In the genomic region with DNA sequence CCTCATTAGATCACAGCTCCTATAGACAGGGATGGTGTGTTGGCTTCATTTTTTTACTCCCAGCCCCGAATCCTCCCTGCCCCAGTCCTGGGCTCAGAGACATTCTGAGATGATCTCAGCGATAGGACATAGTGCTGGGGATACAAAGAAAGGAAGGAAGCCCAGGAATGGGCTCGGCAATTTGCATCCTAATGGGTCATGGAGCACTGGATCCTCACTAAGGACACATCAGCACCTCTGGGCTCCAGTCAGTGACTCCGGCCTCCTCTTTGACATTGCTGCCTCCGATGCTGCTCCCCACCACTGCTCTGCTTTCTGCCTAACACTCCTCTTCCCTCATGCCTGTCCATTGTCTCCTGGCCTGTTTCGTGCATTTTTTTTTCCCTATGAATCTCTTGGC, we compare ENCODE assay signal across 17 cellular contexts.
DNase-seq lines count a peak whose midpoint lies in the region; ATAC-seq, FAIRE-seq and TF ChIP-seq lines count a peak whose summit lies in the region.
"Had no signal": no experiment of that assay in that cellular context is flagged by ENCODE, and none has a peak within 500 bp of the region (broad histone marks: within the 10 kb centered on the region; RNA-seq: fewer than 3 reads in every experiment).

No MANE protein-coding gene starts in this region.

- H3K27ac ChIP-seq in H9 (ENCODE audit: insufficient read length, low read depth, low read length) (no peak overlapping the region), H1 (ENCODE audit: low read depth, low read length) (no peak overlapping the region)
- H3K27ac ChIP-seq: C4-2B had no signal

- no peak overlapping the region; a peak in 1 of 5 replicates for H3K4me3 Mint-ChIP-seq in H9
- H3K4me3 Mint-ChIP-seq: CD4-positive, alpha-beta memory T cell; IgD-negative memory B cell had no signal

- H3K18ac ChIP-seq in H9 (ENCODE audit: insufficient read length, low read depth, low read length) (peak overlapping the region; percentile 42), H1 (ENCODE audit: extremely low read depth, low read length) (no peak overlapping the region; the same call in 1 of the 2 replicates)

- no peak for TF ChIP-seq POLR2A in H1 (IDR thresholded peaks at IDR 0.05; ENCODE audit: control extremely low read depth in 1 of 2, low read depth in 2 of 2, low read length in 2 of 2)

- FAIRE-seq in H1 (lab: Jason Lieb, UNC) = no peak
- FAIRE-seq: A204.1, G401.6, GM12891, H54 had no signal

- H3K14ac ChIP-seq in H9 (ENCODE audit: insufficient read depth, low read length) (peak overlapping the region; percentile 73; the same call in 1 of the 2 replicates), H1 (ENCODE audit: insufficient read length) (no peak overlapping the region)

- peak; percentile 23 for ATAC-seq in sciatic nerve
- ATAC-seq in GM19452 (IDR thresholded peaks at IDR 0.05; ENCODE audit: unreplicated experiment) = no peak

- H3K4me3 ChIP-seq in H1 (ENCODE audit: extremely low read depth in 1 of 4, insufficient read depth in 2 of 4, low read depth in 3 of 4, low read length in 4 of 4) = no peak overlapping the region

- H3K79me1 ChIP-seq in H9 (ENCODE audit: insufficient read depth, low read depth, low read length, poor library complexity, severe bottlenecking) = no peaks in the 10 kb centered on the region
- no peaks in the 10 kb centered on the region for H3K79me1 ChIP-seq in H1 (ENCODE audit: low read depth, low read length)

- H2BK12ac ChIP-seq in H9 (ENCODE audit: insufficient read length, low read depth, low read length) (no peak overlapping the region), H1 (ENCODE audit: low read depth, low read length) (peak overlapping the region; percentile 3; the same call in 1 of the 2 replicates)

- intact Hi-C loops in sciatic nerve (cut with DNase I) = no loop called here

- H2AK5ac ChIP-seq in H9 (ENCODE audit: insufficient read length, low read length) (no peak overlapping the region), H1 (ENCODE audit: low read depth, low read length) (peak overlapping the region; percentile 69; the same call in 1 of the 2 replicates)

- H3K4me2 ChIP-seq in H9 (ENCODE audit: insufficient read depth, insufficient read length, low read length) (no peak overlapping the region), H1 (ENCODE audit: insufficient read depth in 1 of 2, low read depth in 2 of 2, low read length in 2 of 2) (no peak overlapping the region)

- no peak overlapping the region for H3K56ac ChIP-seq in H9 (ENCODE audit: insufficient read length, low read depth, low read length)
- H3K56ac ChIP-seq in H1 (replicated peaks; ENCODE audit: insufficient read length, low read depth, low read length) = no peak overlapping the region

- H3K23me2 ChIP-seq in H9 (ENCODE audit: insufficient read length, low read depth, low read length, poor library complexity, severe bottlenecking) (no peaks in the 10 kb centered on the region), H1 (ENCODE audit: low read depth, low read length) (no peaks in the 10 kb centered on the region)

- H3K27me3 ChIP-seq in H9 (ENCODE audit: insufficient read depth, low read length) = no peaks in the 10 kb centered on the region
- no peaks in the 10 kb centered on the region for H3K27me3 ChIP-seq in H1 (replicated peaks in 1 of 4; ENCODE audit: control insufficient read depth in 3 of 4, extremely low read depth in 1 of 4, insufficient read depth in 3 of 4, low read length in 3 of 4)
- H3K27me3 ChIP-seq: BE2C had no signal

- H4K91ac ChIP-seq in H9 (ENCODE audit: insufficient read length, low read depth, low read length) = no peak overlapping the region
- peak overlapping the region; percentile 29 for H4K91ac ChIP-seq in H1 (replicated peaks; ENCODE audit: insufficient read length, low read length)

- no peaks in the 10 kb centered on the region for H3K9me3 Mint-ChIP-seq in H9
- H3K9me3 Mint-ChIP-seq: CD4-positive, alpha-beta memory T cell had no signal

- WGBS in H9 (ENCODE audit: extremely low coverage, insufficient read length, low lambda C conversion rate) = no CpG with 5 or more reads among the region's 6 CpGs
- 48% methylated on average over 6 of the region's 6 CpGs; no CpG with 5 or more reads in 1 of the 2 experiments for WGBS in H1 (ENCODE audit: extremely low coverage in 1 of 2, insufficient coverage in 1 of 2, insufficient read length in 1 of 2, insufficient replicate concordance in 2 of 2, low coverage in 1 of 2, low lambda C conversion rate in 2 of 2, missing lambda C conversion rate in 1 of 2), 2 experiments

- no peak overlapping the region for H4K5ac ChIP-seq in H9 (ENCODE audit: insufficient read length, low read depth, low read length)
- no peak overlapping the region for H4K5ac ChIP-seq in H1 (ENCODE audit: insufficient read length, low read depth, low read length)

- H3T11ph ChIP-seq in H9 (ENCODE audit: low read length) = no peak overlapping the region

- no peaks in the 10 kb centered on the region for H3K27me3 Mint-ChIP-seq in H9 (ENCODE audit: low read depth)
- H3K27me3 Mint-ChIP-seq: CD4-positive, alpha-beta memory T cell had no signal

- no peaks in the 10 kb centered on the region for H3K79me2 ChIP-seq in H9 (ENCODE audit: insufficient read depth, low read length)
- no peaks in the 10 kb centered on the region for H3K79me2 ChIP-seq in H1 (ENCODE audit: control insufficient read depth in 1 of 2, insufficient read depth in 2 of 2, low read length in 2 of 2)

- H3K4ac ChIP-seq in H9 (ENCODE audit: low read depth, low read length) (no peak overlapping the region), H1 (replicated peaks; ENCODE audit: insufficient read length, low read depth, low read length) (no peak overlapping the region)

- H3K23ac ChIP-seq in H9 (ENCODE audit: insufficient read length, low read depth, low read length) (no peak overlapping the region), H1 (ENCODE audit: insufficient read length) (no peak overlapping the region)

- TF ChIP-seq RAD21 in H1 (IDR thresholded peaks at IDR 0.05 in 1 of 2, conservative IDR thresholded peaks at IDR 0.05 in 1 of 2; ENCODE audit: low read depth in 2 of 2, low read length in 2 of 2) = no peak

- no peak overlapping the region for H4K8ac ChIP-seq in H9 (replicated peaks; ENCODE audit: insufficient read length, low read depth, low read length)
- no peak overlapping the region for H4K8ac ChIP-seq in H1 (ENCODE audit: extremely low read depth, insufficient read depth, low read length)

- H2BK20ac ChIP-seq in H9 (ENCODE audit: low read depth, low read length, poor library complexity, severe bottlenecking) = no peak overlapping the region
- no peak overlapping the region for H2BK20ac ChIP-seq in H1 (ENCODE audit: low read length)

- H4K20me1 ChIP-seq in H9 (ENCODE audit: control insufficient read depth, insufficient read depth, insufficient read length) (no peaks in the 10 kb centered on the region), H1 (replicated peaks in 1 of 2; ENCODE audit: control insufficient read depth in 1 of 2, insufficient read depth in 2 of 2, low read length in 2 of 2) (no peaks in the 10 kb centered on the region)

- no peak for TF ChIP-seq CTCF in H9 (conservative IDR thresholded peaks at IDR 0.05)
- TF ChIP-seq CTCF in H1 (IDR thresholded peaks at IDR 0.05; ENCODE audit: control extremely low read depth in 1 of 3, insufficient read depth in 1 of 3, low read depth in 1 of 3, low read length in 3 of 3) = no peak

- POLR2A ChIA-PET in H1 (lab: Charles Lee; ENCODE audit: partially characterized antibody) = no interaction called here

- H2AFZ ChIP-seq in H9 (ENCODE audit: low read length) = no peak overlapping the region
- no peak overlapping the region for H2AFZ ChIP-seq in H1 (ENCODE audit: low read length)

- H3K9ac ChIP-seq in H9 (ENCODE audit: extremely low read depth, insufficient read length, low read length) (no peak overlapping the region), H1 (replicated peaks in 1 of 4; ENCODE audit: extremely low read depth in 1 of 4, low read depth in 3 of 4, low read length in 3 of 4) (no peak overlapping the region)

- H3K9me3 ChIP-seq in H9 (ENCODE audit: control insufficient read depth, low read depth, low read length) (no peaks in the 10 kb centered on the region), H1 (ENCODE audit: insufficient read depth in 2 of 2, low read depth in 1 of 2, low read length in 1 of 2) (no peaks in the 10 kb centered on the region)
- H3K9me3 ChIP-seq: BE2C had no signal

- no peak overlapping the region for H2BK120ac ChIP-seq in H9 (ENCODE audit: low read depth, low read length, poor library complexity, severe bottlenecking)
- H2BK120ac ChIP-seq in H1 (replicated peaks; ENCODE audit: low read depth, low read length) = no peak overlapping the region

- H2BK15ac ChIP-seq in H9 (ENCODE audit: low read depth, low read length) = no peak overlapping the region
- H2BK15ac ChIP-seq in H1 (ENCODE audit: low read length) = no peak overlapping the region

- DNase-seq in H9 (peak; percentile 54), H1 (ENCODE audit: low read depth in 1 of 2, low spot score in 2 of 2) (no peak), iPS-NIHi7 (ENCODE audit: extremely low spot score) (peak; percentile 22), sciatic nerve (ENCODE audit: low spot score) (no peak), RKO (ENCODE audit: low spot score) (no peak), MV-4-11 (lab: John Stamatoyannopoulos, UW) (no peak)
- DNase-seq: BE2C; CD4-positive, alpha-beta memory T cell; DMS79; KG1 had no signal

- peaks cover 30% of the 10 kb centered on the region for H3K4me1 ChIP-seq in H9 (ENCODE audit: insufficient read depth, low read length)
- H3K4me1 ChIP-seq in H1 (replicated peaks in 1 of 4; ENCODE audit: control insufficient read depth in 3 of 4, insufficient read depth in 4 of 4, low read length in 3 of 4) = peaks cover 2 to 19% (median 15%) of the 10 kb centered on the region in 4 experiments; a peak in 6 of 7 replicates
- H3K4me1 ChIP-seq: BE2C had no signal

- CTCF ChIA-PET in H1 (lab: Charles Lee; ENCODE audit: partially characterized antibody) = interaction anchor here (0.6 to 1.7 kb wide), 4 partner anchors 10 to 150 kb away, joined by 3 to 4 read pairs (median 3); no protein-coding TSS in a partner anchor

- no peak for TF ChIP-seq EP300 in H1 (IDR thresholded peaks at IDR 0.05; ENCODE audit: borderline replicate concordance in 1 of 2, low read depth in 2 of 2, low read length in 2 of 2)

- H3K27ac Mint-ChIP-seq in H9 = peak overlapping the region; percentile 69 to 92 (median 83); a peak in 6 of 7 replicates
- H3K27ac Mint-ChIP-seq: CD4-positive, alpha-beta memory T cell; IgD-negative memory B cell had no signal

- H3K36me3 ChIP-seq in H1 (ENCODE audit: control insufficient read depth in 2 of 4, insufficient read depth in 4 of 4, low read length in 3 of 4) = no peaks in the 10 kb centered on the region
- H3K36me3 ChIP-seq: BE2C had no signal

- no peaks in the 10 kb centered on the region; a peak in 1 of 7 replicates for H3K36me3 Mint-ChIP-seq in H9 (ENCODE audit: insufficient read depth in 1 of 3, low read depth in 3 of 3)
- H3K36me3 Mint-ChIP-seq: CD4-positive, alpha-beta memory T cell; IgD-negative memory B cell had no signal

- peaks cover 69 to 70% of the 10 kb centered on the region in 2 experiments for H3K4me1 Mint-ChIP-seq in H9
- H3K4me1 Mint-ChIP-seq: CD4-positive, alpha-beta memory T cell; IgD-negative memory B cell had no signal

- peak overlapping the region; percentile 2 for H2BK5ac ChIP-seq in H9 (ENCODE audit: insufficient read length, low read length)
- H2BK5ac ChIP-seq in H1 (ENCODE audit: low read depth, low read length) = peak overlapping the region; percentile 45

TF ChIP-seq in H1, 55 proteins besides CTCF, POLR2A, EP300 and RAD21 (continues in another document):
- TF ChIP-seq RBBP5 (IDR thresholded peaks at IDR 0.05; ENCODE audit: borderline replicate concordance, low read depth, low read length) = no peak

Comparison
In these comparisons a context has a peak if more than half of its experiments do, and no peak if none do; other contexts are left out.
1. DNase-seq: peak in H9 (single experiment) and iPS-NIHi7 (single experiment); none in H1 (0 of 2), sciatic nerve (single experiment), RKO (single experiment) and MV-4-11 (single experiment).